7 cellular contexts compared by ENCODE assay signal in genomic region chr2:30165050-30165520, GRCh38. TPM values are rescaled to one million over a fixed set of nuclear protein-coding genes. Genes with fewer than 3 reads are reported as not detected.
DNase-seq lines count a peak whose midpoint lies in the region; ATAC-seq and TF ChIP-seq lines count a peak whose summit lies in the region.

No MANE protein-coding gene starts in this region.

- H3K4me1 ChIP-seq in SJSA1 (replicated peaks) (no peaks in the 10 kb centered on the region), psoas muscle (peaks cover 11% of the 10 kb centered on the region)

- WGBS in psoas muscle, 3 donors: 16 to 19% (median 17%) methylated on average over 7 of the region's 7 CpGs

- intact Hi-C loops in head of caudate nucleus (cut with DNase I): no loop called here
- intact Hi-C loops in psoas muscle (cut with DNase I): loop anchor here (2.0 to 5.0 kb wide), 2 partner anchors 542 kb away; no protein-coding TSS in a partner anchor

- H3K27me3 Mint-ChIP-seq in activated naive CD8-positive, alpha-beta T cell treated with anti-CD3 and anti-CD28 coated beads for 36 hours: no peaks in the 10 kb centered on the region

- H3K9me3 ChIP-seq in SJSA1 (replicated peaks) (no peaks in the 10 kb centered on the region), psoas muscle (no peaks in the 10 kb centered on the region)

- H3K27me3 ChIP-seq in SJSA1 (replicated peaks) (no peaks in the 10 kb centered on the region), psoas muscle (ENCODE audit: insufficient read depth in 3 of 3, low read length in 2 of 3) (no peaks in the 10 kb centered on the region)

- H3K36me3 ChIP-seq in SJSA1 (peaks cover 5% of the 10 kb centered on the region), psoas muscle (ENCODE audit: insufficient read depth in 1 of 2, low read depth in 1 of 2) (peaks cover 0 to 15% of the 10 kb centered on the region in 2 donors)

- H3K4me1 Mint-ChIP-seq in activated naive CD8-positive, alpha-beta T cell treated with anti-CD3 and anti-CD28 coated beads for 36 hours: peaks cover 25% of the 10 kb centered on the region

- no peak overlapping the region for H3K27ac ChIP-seq in SJSA1
- no peak overlapping the region for H3K27ac ChIP-seq in psoas muscle

- no peak overlapping the region for H3K4me3 Mint-ChIP-seq in activated naive CD8-positive, alpha-beta T cell treated with anti-CD3 and anti-CD28 coated beads for 36 hours

- no peaks in the 10 kb centered on the region for H3K9me3 Mint-ChIP-seq in activated naive CD8-positive, alpha-beta T cell treated with anti-CD3 and anti-CD28 coated beads for 36 hours

- no peaks in the 10 kb centered on the region for H3K36me3 Mint-ChIP-seq in activated naive CD8-positive, alpha-beta T cell treated with anti-CD3 and anti-CD28 coated beads for 36 hours

- peak; percentile 55 for DNase-seq in NCI-H1092 (lab: John Stamatoyannopoulos, UW)
- peak; percentile 66 to 74 for DNase-seq in SJSA1 (ENCODE audit: low read depth in 1 of 2, low spot score in 2 of 2)
- peak; percentile 60 for DNase-seq in activated naive CD8-positive, alpha-beta T cell treated with anti-CD3 and anti-CD28 coated beads for 36 hours
- DNase-seq in head of caudate nucleus: peak in 35 of 42 donors; percentile 14 to 85 (median 59)
- DNase-seq in psoas muscle: no peak

- ATAC-seq in HG02642 (IDR thresholded peaks at IDR 0.05; ENCODE audit: poor library complexity, unreplicated experiment) (peak; percentile 82), psoas muscle (peak; percentile 76 to 94 (median 92))

- no peak overlapping the region for H3K27ac Mint-ChIP-seq in activated naive CD8-positive, alpha-beta T cell treated with anti-CD3 and anti-CD28 coated beads for 36 hours

- H3K4me3 ChIP-seq in GM12875 (ENCODE audit: low read depth, low read length) (no peak overlapping the region), SJSA1 (no peak overlapping the region), psoas muscle (no peak overlapping the region)

- TF ChIP-seq CTCF in GM12875 (IDR thresholded peaks at IDR 0.05; ENCODE audit: borderline replicate concordance, insufficient read depth, low read depth, low read length) (peak; percentile 80), psoas muscle (IDR thresholded peaks at IDR 0.05) (peak; percentile 79)

RNA-seq across cellular contexts. Expression of gene YPEL5, which starts 18.3 kb away (rescaled TPM):
- 37.1 and 44.9 TPM in 2 replicates for total RNA-seq in SJSA1 (2014; rRNA removed; shearing (Covaris generic))
- total RNA-seq in activated naive CD8-positive, alpha-beta T cell treated with anti-CD3 and anti-CD28 coated beads for 36 hours: 10 to 100 TPM; 25.4 to 27.6 TPM
- 10 to 100 TPM; 48.0 to 98.0 (median 57.2) TPM for total RNA-seq in psoas muscle
- 10 to 100 TPM; 23.2 to 55.4 (median 42.2) TPM for polyA plus RNA-seq in psoas muscle

Comparison
In these comparisons a context has a peak if more than half of its experiments do, and no peak if none do; other contexts are left out.
1. DNase-seq: peak in NCI-H1092 (single experiment), SJSA1 (2 of 2), activated naive CD8-positive, alpha-beta T cell treated with anti-CD3 and anti-CD28 coated beads for 36 hours (single experiment) and head of caudate nucleus (35 of 42); none in psoas muscle (0 of 2).